ENCODE assay signal across 29 cellular contexts in the genomic region with DNA sequence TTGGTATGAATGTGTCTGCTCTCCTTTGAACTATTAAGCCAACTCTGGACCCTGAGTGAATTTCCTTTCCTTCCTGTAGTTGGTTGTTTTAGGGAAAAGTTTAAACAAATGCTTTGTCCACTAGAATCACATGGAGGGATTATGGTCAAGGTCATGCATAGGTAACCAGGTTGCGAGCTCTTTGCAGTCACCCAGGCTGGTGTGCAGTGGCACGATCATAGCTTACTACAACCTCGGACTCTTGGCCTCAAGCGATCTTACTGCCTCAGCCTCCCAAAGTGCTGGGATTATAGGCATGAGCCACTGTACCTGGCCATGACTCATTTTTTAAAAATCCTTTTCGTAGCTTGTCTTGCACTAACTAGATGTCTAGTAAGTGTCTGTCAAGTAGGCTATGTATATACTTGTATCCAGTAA.
"Had no signal": no experiment of that assay in that cellular context is flagged by ENCODE, and none has a peak within 500 bp of the region (broad histone marks: within the 10 kb centered on the region; RNA-seq: fewer than 3 reads in every experiment).

No MANE protein-coding gene starts in this region.

- H3K27ac Mint-ChIP-seq: activated CD4-positive, alpha-beta memory T cell treated with anti-CD3 and anti-CD28 coated beads, Interleukin-2, amount 10 ng/mL, durations not matched to agents 7 days and 5 days; activated CD4-positive, alpha-beta T cell treated with anti-CD3 and anti-CD28 coated beads, Interleukin-2, amount 10 ng/mL, durations not matched to agents 7 days and 5 days; activated naive CD4-positive, alpha-beta T cell treated with anti-CD3 and anti-CD28 coated beads, Interleukin-2, amount 10 ng/mL, durations not matched to agents 7 days and 5 days; activated naive CD8-positive, alpha-beta T cell treated with anti-CD3 and anti-CD28 coated beads, Interleukin-2, amount 10 ng/mL, durations not matched to agents 7 days and 5 days; activated T-cell treated with anti-CD3 and anti-CD28 coated beads, Interleukin-2, amount 50 U/mL, for 24 hours; endodermal cell; memory B cell; naive thymus-derived CD4-positive, alpha-beta T cell; stimulated activated naive B cell treated with anti-CD40 and anti-IgM and Interleukin-4, amounts not matched to agents 10 μg/mL and 1 μg/mL and 100 μg/mL, for 72 hours; T-helper 1 cell treated with Interleukin-12 subunit alpha and Interleukin-12 subunit beta and Interleukin-4 antibody, amounts not matched to agents 30 μg/mL and 1 μg/mL, for 36 hours had no signal

- H3K4me3 ChIP-seq: gastrocnemius medialis, ovary, prostate gland, tibial nerve had no signal

- H3K27me3 ChIP-seq: brain microvascular endothelial cell, gastrocnemius medialis, ovary, tibial nerve had no signal

- H3K4me3 Mint-ChIP-seq: activated CD4-positive, alpha-beta memory T cell treated with anti-CD3 and anti-CD28 coated beads, Interleukin-2, amount 10 ng/mL, durations not matched to agents 7 days and 5 days; activated CD4-positive, alpha-beta T cell treated with anti-CD3 and anti-CD28 coated beads, Interleukin-2, amount 10 ng/mL, durations not matched to agents 7 days and 5 days; activated naive CD4-positive, alpha-beta T cell treated with anti-CD3 and anti-CD28 coated beads, Interleukin-2, amount 10 ng/mL, durations not matched to agents 7 days and 5 days; activated naive CD8-positive, alpha-beta T cell treated with anti-CD3 and anti-CD28 coated beads, Interleukin-2, amount 10 ng/mL, durations not matched to agents 7 days and 5 days; activated T-cell treated with anti-CD3 and anti-CD28 coated beads, Interleukin-2, amount 50 U/mL, for 24 hours; endodermal cell; memory B cell; naive thymus-derived CD4-positive, alpha-beta T cell; stimulated activated naive B cell treated with anti-CD40 and anti-IgM and Interleukin-4, amounts not matched to agents 10 μg/mL and 1 μg/mL and 100 μg/mL, for 72 hours; T-helper 1 cell treated with Interleukin-12 subunit alpha and Interleukin-12 subunit beta and Interleukin-4 antibody, amounts not matched to agents 30 μg/mL and 1 μg/mL, for 36 hours had no signal

- H3K4me1 ChIP-seq: prostate gland had no signal

- DNase-seq: activated CD4-positive, alpha-beta memory T cell treated with anti-CD3 and anti-CD28 coated beads, Interleukin-2, amount 10 ng/mL, durations not matched to agents 7 days and 5 days; activated CD4-positive, alpha-beta T cell treated with anti-CD3 and anti-CD28 coated beads for 1 hour; activated CD4-positive, alpha-beta T cell treated with anti-CD3 and anti-CD28 coated beads, Interleukin-2, amount 10 ng/mL, durations not matched to agents 7 days and 5 days; activated CD8-positive, alpha-beta memory T cell treated with anti-CD3 and anti-CD28 coated beads, Interleukin-2, amount 50 U/mL, for 48 hours; activated gamma-delta T cell; activated naive CD4-positive, alpha-beta T cell treated with anti-CD3 and anti-CD28 coated beads, Interleukin-2, amount 10 ng/mL, durations not matched to agents 7 days and 5 days; activated naive CD8-positive, alpha-beta T cell treated with anti-CD3 and anti-CD28 coated beads, Interleukin-2, amount 10 ng/mL, durations not matched to agents 7 days and 5 days; activated T-cell treated with anti-CD3 and anti-CD28 coated beads, Interleukin-2, amount 50 U/mL, for 24 hours; amniotic stem cell; brain microvascular endothelial cell; central memory CD4-positive, alpha-beta T cell; endodermal cell; gastrocnemius medialis; glutamatergic neuron; left colon; midbrain; naive thymus-derived CD4-positive, alpha-beta T cell; ovary; retina; stimulated activated CD4-positive, alpha-beta T cell treated with anti-CD3 and anti-CD28 coated beads, Interleukin-15, amount 100 ng/mL, for 24 hours; stimulated activated CD4-positive, alpha-beta T cell treated with anti-CD3 and anti-CD28 coated beads, Interleukin-2, amount 100 ng/mL, for 24 hours; stimulated activated naive B cell treated with anti-CD40 and anti-IgM and Interleukin-4, amounts not matched to agents 10 μg/mL and 1 μg/mL and 100 μg/mL, for 72 hours; SW 1271; T-helper 9 cell; WERI-Rb-1 had no signal

- H3K4me1 Mint-ChIP-seq: activated CD4-positive, alpha-beta memory T cell treated with anti-CD3 and anti-CD28 coated beads, Interleukin-2, amount 10 ng/mL, durations not matched to agents 7 days and 5 days; activated CD4-positive, alpha-beta T cell treated with anti-CD3 and anti-CD28 coated beads, Interleukin-2, amount 10 ng/mL, durations not matched to agents 7 days and 5 days; activated naive CD4-positive, alpha-beta T cell treated with anti-CD3 and anti-CD28 coated beads, Interleukin-2, amount 10 ng/mL, durations not matched to agents 7 days and 5 days; activated naive CD8-positive, alpha-beta T cell treated with anti-CD3 and anti-CD28 coated beads, Interleukin-2, amount 10 ng/mL, durations not matched to agents 7 days and 5 days; memory B cell; naive thymus-derived CD4-positive, alpha-beta T cell; stimulated activated naive B cell treated with anti-CD40 and anti-IgM and Interleukin-4, amounts not matched to agents 10 μg/mL and 1 μg/mL and 100 μg/mL, for 72 hours had no signal

- H3K36me3 Mint-ChIP-seq: activated naive CD4-positive, alpha-beta T cell treated with anti-CD3 and anti-CD28 coated beads, Interleukin-2, amount 10 ng/mL, durations not matched to agents 7 days and 5 days; activated naive CD8-positive, alpha-beta T cell treated with anti-CD3 and anti-CD28 coated beads, Interleukin-2, amount 10 ng/mL, durations not matched to agents 7 days and 5 days; memory B cell; naive thymus-derived CD4-positive, alpha-beta T cell; stimulated activated naive B cell treated with anti-CD40 and anti-IgM and Interleukin-4, amounts not matched to agents 10 μg/mL and 1 μg/mL and 100 μg/mL, for 72 hours had no signal

- ATAC-seq: gastrocnemius medialis; left colon; naive thymus-derived CD4-positive, alpha-beta T cell; stimulated activated naive B cell treated with anti-CD40 and anti-IgM and Interleukin-4, amounts not matched to agents 10 μg/mL and 1 μg/mL and 100 μg/mL, for 72 hours had no signal

- H3K9me3 ChIP-seq: gastrocnemius medialis, ovary, prostate gland, tibial nerve had no signal

- H3K36me3 ChIP-seq: brain microvascular endothelial cell, gastrocnemius medialis, ovary, prostate gland, tibial nerve, WERI-Rb-1 had no signal

- H3K9me3 Mint-ChIP-seq: activated CD4-positive, alpha-beta memory T cell treated with anti-CD3 and anti-CD28 coated beads, Interleukin-2, amount 10 ng/mL, durations not matched to agents 7 days and 5 days; activated CD4-positive, alpha-beta T cell treated with anti-CD3 and anti-CD28 coated beads, Interleukin-2, amount 10 ng/mL, durations not matched to agents 7 days and 5 days; activated naive CD4-positive, alpha-beta T cell treated with anti-CD3 and anti-CD28 coated beads, Interleukin-2, amount 10 ng/mL, durations not matched to agents 7 days and 5 days; activated naive CD8-positive, alpha-beta T cell treated with anti-CD3 and anti-CD28 coated beads, Interleukin-2, amount 10 ng/mL, durations not matched to agents 7 days and 5 days; activated T-cell treated with anti-CD3 and anti-CD28 coated beads, Interleukin-2, amount 50 U/mL, for 24 hours; endodermal cell; memory B cell; stimulated activated naive B cell treated with anti-CD40 and anti-IgM and Interleukin-4, amounts not matched to agents 10 μg/mL and 1 μg/mL and 100 μg/mL, for 72 hours had no signal

- H3K27ac ChIP-seq: brain microvascular endothelial cell, gastrocnemius medialis, ovary, prostate gland, tibial nerve, WERI-Rb-1 had no signal

- H3K27me3 Mint-ChIP-seq: activated CD4-positive, alpha-beta T cell treated with anti-CD3 and anti-CD28 coated beads, Interleukin-2, amount 10 ng/mL, durations not matched to agents 7 days and 5 days; activated naive CD4-positive, alpha-beta T cell treated with anti-CD3 and anti-CD28 coated beads, Interleukin-2, amount 10 ng/mL, durations not matched to agents 7 days and 5 days; activated naive CD8-positive, alpha-beta T cell treated with anti-CD3 and anti-CD28 coated beads, Interleukin-2, amount 10 ng/mL, durations not matched to agents 7 days and 5 days; memory B cell; stimulated activated naive B cell treated with anti-CD40 and anti-IgM and Interleukin-4, amounts not matched to agents 10 μg/mL and 1 μg/mL and 100 μg/mL, for 72 hours had no signal
